In the genomic region with DNA sequence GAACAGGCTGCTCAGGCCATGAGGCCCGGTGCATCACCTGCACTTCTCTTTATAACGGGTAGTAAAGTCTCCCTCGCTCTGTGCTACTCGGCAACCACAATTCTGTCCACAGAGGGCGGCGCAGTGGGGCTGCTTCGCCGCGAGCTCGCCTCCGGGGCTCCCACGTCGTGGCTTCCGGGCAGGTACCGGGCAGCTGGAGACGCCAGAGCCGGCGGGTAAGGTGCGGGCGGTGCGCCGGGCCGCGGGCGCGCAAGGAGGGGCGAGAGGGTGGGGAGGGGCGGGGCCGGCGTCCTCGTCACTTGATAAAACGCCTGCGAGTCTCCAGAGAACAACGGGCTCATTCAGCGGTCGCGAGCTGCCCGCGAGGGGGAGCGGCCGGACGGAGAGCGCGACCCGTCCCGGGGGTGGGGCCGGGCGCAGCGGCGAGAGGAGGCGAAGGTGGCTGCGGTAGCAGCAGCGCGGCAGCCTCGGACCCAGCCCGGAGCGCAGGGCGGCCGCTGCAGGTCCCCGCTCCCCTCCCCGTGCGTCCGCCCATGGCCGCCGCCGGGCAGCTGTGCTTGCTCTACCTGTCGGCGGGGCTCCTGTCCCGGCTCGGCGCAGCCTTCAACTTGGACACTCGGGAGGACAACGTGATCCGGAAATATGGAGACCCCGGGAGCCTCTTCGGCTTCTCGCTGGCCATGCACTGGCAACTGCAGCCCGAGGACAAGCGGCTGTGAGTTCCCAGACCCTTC, we compare ENCODE assay signal across 1 cellular context.
TF ChIP-seq lines count a peak whose summit lies in the region.

TSS of gene ITGA6 (plus strand) at position 331 of the 734 bp plus-strand sequence.

TF ChIP-seq in H1, 55 proteins besides CTCF, POLR2A, EP300 and RAD21 (continued from another document):
- TF ChIP-seq RBBP5 (IDR thresholded peaks at IDR 0.05; ENCODE audit: borderline replicate concordance, low read depth, low read length) (peak; percentile 29), BACH1 (IDR thresholded peaks at IDR 0.05; ENCODE audit: low read length) (0 out of 2 replicates have a peak, but pooled peaks have one; percentile 33), KDM5A (IDR thresholded peaks at IDR 0.05; ENCODE audit: low read length) (no peak), TBP (IDR thresholded peaks at IDR 0.05; ENCODE audit: low read depth, low read length) (peak; percentile 79), SIRT6 (IDR thresholded peaks at IDR 0.05; ENCODE audit: low read length) (no peak), EZH2 (IDR thresholded peaks at IDR 0.05; ENCODE audit: low read depth, low read length, severe bottlenecking) (no peak), YY1 (IDR thresholded peaks at IDR 0.05; ENCODE audit: low read depth, low read length) (no peak; the same call in 1 of the 2 replicates), GTF2F1 (IDR thresholded peaks at IDR 0.05; ENCODE audit: borderline replicate concordance, low read depth, low read length) (no peak), POU5F1 (IDR thresholded peaks at IDR 0.05; ENCODE audit: low read depth, low read length) (no peak), SRF (IDR thresholded peaks at IDR 0.05; ENCODE audit: low read depth, low read length) (no peak), NRF1 (IDR thresholded peaks at IDR 0.05; ENCODE audit: low read depth, low read length) (no peak), RNF2 (IDR thresholded peaks at IDR 0.05; ENCODE audit: borderline replicate concordance, low read depth, low read length, missing control alignments, poor library complexity, severe bottlenecking) (no peak), TEAD4 (IDR thresholded peaks at IDR 0.05; ENCODE audit: low read depth, low read length) (no peak), SP2 (IDR thresholded peaks at IDR 0.05; ENCODE audit: low read length) (no peak), CBX8 (IDR thresholded peaks at IDR 0.05; ENCODE audit: borderline replicate concordance, low read depth, low read length) (no peak), KDM4A (IDR thresholded peaks at IDR 0.05; ENCODE audit: low read depth, low read length, severe bottlenecking) (peak; percentile 78), RXRA (IDR thresholded peaks at IDR 0.05; ENCODE audit: insufficient read depth, low read depth, low read length) (no peak), NANOG (IDR thresholded peaks at IDR 0.05; ENCODE audit: insufficient read depth, low read depth, low read length, poor library complexity, severe bottlenecking) (no peak), POLR2AphosphoS5 (IDR thresholded peaks at IDR 0.05; ENCODE audit: low read depth, low read length) (peak; percentile 60), SIX5 (IDR thresholded peaks at IDR 0.05; ENCODE audit: low read depth, low read length) (no peak), FOSL1 (IDR thresholded peaks at IDR 0.05; ENCODE audit: insufficient read depth, low read depth, low read length) (no peak), JUND (IDR thresholded peaks at IDR 0.05; ENCODE audit: low read length) (no peak), ASH2L (IDR thresholded peaks at IDR 0.05; ENCODE audit: low read length) (peak; percentile 46), BCL11A (IDR thresholded peaks at IDR 0.05; ENCODE audit: low read depth in 2 of 2, low read length in 2 of 2) (no peak), SP1 (IDR thresholded peaks at IDR 0.05; ENCODE audit: low read depth, low read length) (no peak), TAF1 (IDR thresholded peaks at IDR 0.05; ENCODE audit: low read depth, low read length) (peak; percentile 69), KDM1A (IDR thresholded peaks at IDR 0.05; ENCODE audit: borderline replicate concordance, low read length) (no peak), SIN3A (conservative IDR thresholded peaks at IDR 0.05 in 1 of 2, IDR thresholded peaks at IDR 0.05 in 1 of 2; ENCODE audit: low read depth in 1 of 2, low read length in 2 of 2) (peak; percentile 10 to 58; a peak in 1 of 4 replicates), CBX5 (IDR thresholded peaks at IDR 0.05; ENCODE audit: low read depth, low read length) (no peak), CREB1 (IDR thresholded peaks at IDR 0.05) (0 out of 2 replicates have a peak, but pooled peaks have one; percentile 12), BRCA1 (IDR thresholded peaks at IDR 0.05; ENCODE audit: low read depth, low read length) (no peak), SUZ12 (IDR thresholded peaks at IDR 0.05; ENCODE audit: low read length) (no peak), PHF8 (conservative IDR thresholded peaks at IDR 0.05; ENCODE audit: low read depth, low read length) (peak; percentile 76), GABPA (IDR thresholded peaks at IDR 0.05; ENCODE audit: borderline replicate concordance, insufficient read depth, low read length) (no peak)
- TF ChIP-seq, protein P1, sequence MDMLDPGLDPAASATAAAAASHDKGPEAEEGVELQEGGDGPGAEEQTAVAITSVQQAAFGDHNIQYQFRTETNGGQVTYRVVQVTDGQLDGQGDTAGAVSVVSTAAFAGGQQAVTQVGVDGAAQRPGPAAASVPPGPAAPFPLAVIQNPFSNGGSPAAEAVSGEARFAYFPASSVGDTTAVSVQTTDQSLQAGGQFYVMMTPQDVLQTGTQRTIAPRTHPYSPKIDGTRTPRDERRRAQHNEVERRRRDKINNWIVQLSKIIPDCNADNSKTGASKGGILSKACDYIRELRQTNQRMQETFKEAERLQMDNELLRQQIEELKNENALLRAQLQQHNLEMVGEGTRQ (IDR thresholded peaks at IDR 0.05; ENCODE audit: low read length): no peak
- TF ChIP-seq, protein P2, sequence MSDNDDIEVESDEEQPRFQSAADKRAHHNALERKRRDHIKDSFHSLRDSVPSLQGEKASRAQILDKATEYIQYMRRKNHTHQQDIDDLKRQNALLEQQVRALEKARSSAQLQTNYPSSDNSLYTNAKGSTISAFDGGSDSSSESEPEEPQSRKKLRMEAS (IDR thresholded peaks at IDR 0.05): peak; percentile 82
- TF ChIP-seq, protein P3, sequence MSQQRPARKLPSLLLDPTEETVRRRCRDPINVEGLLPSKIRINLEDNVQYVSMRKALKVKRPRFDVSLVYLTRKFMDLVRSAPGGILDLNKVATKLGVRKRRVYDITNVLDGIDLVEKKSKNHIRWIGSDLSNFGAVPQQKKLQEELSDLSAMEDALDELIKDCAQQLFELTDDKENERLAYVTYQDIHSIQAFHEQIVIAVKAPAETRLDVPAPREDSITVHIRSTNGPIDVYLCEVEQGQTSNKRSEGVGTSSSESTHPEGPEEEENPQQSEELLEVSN (IDR thresholded peaks at IDR 0.05): peak; percentile 69
- TF ChIP-seq, protein P4, sequence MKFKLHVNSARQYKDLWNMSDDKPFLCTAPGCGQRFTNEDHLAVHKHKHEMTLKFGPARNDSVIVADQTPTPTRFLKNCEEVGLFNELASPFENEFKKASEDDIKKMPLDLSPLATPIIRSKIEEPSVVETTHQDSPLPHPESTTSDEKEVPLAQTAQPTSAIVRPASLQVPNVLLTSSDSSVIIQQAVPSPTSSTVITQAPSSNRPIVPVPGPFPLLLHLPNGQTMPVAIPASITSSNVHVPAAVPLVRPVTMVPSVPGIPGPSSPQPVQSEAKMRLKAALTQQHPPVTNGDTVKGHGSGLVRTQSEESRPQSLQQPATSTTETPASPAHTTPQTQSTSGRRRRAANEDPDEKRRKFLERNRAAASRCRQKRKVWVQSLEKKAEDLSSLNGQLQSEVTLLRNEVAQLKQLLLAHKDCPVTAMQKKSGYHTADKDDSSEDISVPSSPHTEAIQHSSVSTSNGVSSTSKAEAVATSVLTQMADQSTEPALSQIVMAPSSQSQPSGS (IDR thresholded peaks at IDR 0.05; ENCODE audit: low read length): no peak
